ENCODE assay signal across 1 cellular context in genomic region chr2:233358864-233359386, GRCh38.
TF ChIP-seq lines count a peak whose summit lies in the region.

No MANE protein-coding gene starts in this region.

TF ChIP-seq in A549, 52 proteins besides CTCF, POLR2A, EP300 and RAD21 (continued from another document):
- no peak for TF ChIP-seq REST (IDR thresholded peaks at IDR 0.05)
- no peak for TF ChIP-seq JUN (IDR thresholded peaks at IDR 0.05)
- no peak for TF ChIP-seq HDAC2 (IDR thresholded peaks at IDR 0.05)
TF ChIP-seq in A549: peak in this region for 0.
